24 cellular contexts compared by ENCODE assay signal in the genomic region with DNA sequence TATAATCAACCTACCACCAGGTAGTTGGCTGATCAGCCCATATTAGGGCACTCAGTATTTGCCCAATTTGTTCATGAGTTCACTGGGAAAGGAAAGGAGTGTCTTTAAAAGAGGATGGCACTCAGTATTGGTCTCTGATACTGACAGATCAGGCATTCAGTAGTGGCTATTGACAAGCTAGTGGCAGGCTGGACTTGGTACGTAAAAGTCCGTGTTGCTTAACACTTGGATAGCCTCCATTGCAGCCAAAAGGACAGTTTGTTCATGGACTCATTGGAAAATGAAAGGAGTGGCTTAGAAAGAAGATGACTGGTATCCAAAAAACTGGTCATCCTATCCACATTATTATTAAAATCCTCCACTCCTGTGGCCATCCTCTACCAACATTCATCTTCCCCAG.
"Had no signal": no experiment of that assay in that cellular context is flagged by ENCODE, and none has a peak within 500 bp of the region (broad histone marks: within the 10 kb centered on the region; RNA-seq: fewer than 3 reads in every experiment).

No MANE protein-coding gene starts in this region.

- H3K4me3 ChIP-seq: esophagus squamous epithelium, gastrocnemius medialis, heart left ventricle, left ventricle myocardium inferior, lower lobe of right lung, pancreas, sigmoid colon, stomach, thyroid gland had no signal

- H3K4me1 ChIP-seq: esophagus squamous epithelium, gastrocnemius medialis, heart left ventricle, left ventricle myocardium inferior, lower lobe of right lung, pancreas, sigmoid colon, stomach, thyroid gland had no signal

- ATAC-seq: effector memory CD8-positive, alpha-beta T cell; heart left ventricle; left cardiac atrium; lower lobe of right lung; naive thymus-derived CD8-positive, alpha-beta T cell; pancreas; stimulated activated effector memory CD8-positive, alpha-beta T cell treated with anti-CD3 and anti-CD28 coated beads, Interleukin-12 subunit alpha, Interleukin-12 subunit beta, amount 100 ng/mL, for 72 hours had no signal

- H3K9me3 ChIP-seq: esophagus squamous epithelium, gastrocnemius medialis, heart left ventricle, left ventricle myocardium inferior, lower lobe of right lung, pancreas, sigmoid colon, stomach, thyroid gland had no signal

- FAIRE-seq: endometrium, islet of Langerhans, pancreas had no signal

- H3K36me3 ChIP-seq: esophagus squamous epithelium, gastrocnemius medialis, heart left ventricle, left ventricle myocardium inferior, lower lobe of right lung, pancreas, sigmoid colon, stomach, thyroid gland had no signal

- H3K27ac ChIP-seq: esophagus squamous epithelium, gastrocnemius medialis, heart left ventricle, left ventricle myocardium inferior, lower lobe of right lung, pancreas, sigmoid colon, stomach, thyroid gland had no signal

- H3K27me3 ChIP-seq: esophagus squamous epithelium, gastrocnemius medialis, heart left ventricle, pancreas, sigmoid colon, stomach, thyroid gland had no signal

- DNase-seq: cerebellar nuclear complex; cortex of kidney; effector memory CD8-positive, alpha-beta T cell; erythroblast; esophagus squamous epithelium; foreskin fibroblast; gastrocnemius medialis; heart left ventricle; hippocampal formation; left cardiac atrium; left ventricle myocardium inferior; lower lobe of right lung; naive thymus-derived CD8-positive, alpha-beta T cell; nephron progenitor cell; pancreas; sigmoid colon; stimulated activated CD4-positive, alpha-beta T cell treated with anti-CD3 and anti-CD28 coated beads, Interleukin-2, amount 100 ng/mL, for 24 hours; stimulated activated CD4-positive, alpha-beta T cell treated with anti-CD3 and anti-CD28 coated beads, Interleukin-4, amount 100 ng/mL, for 24 hours; stimulated activated naive CD4-positive, alpha-beta T cell treated with Interleukin-2 at 50 U/mL for 16 hours; stomach; thyroid gland had no signal
